Comparison of ENCODE assay signal across 24 cellular contexts in genomic region chr12:2364566-2365165, GRCh38.
DNase-seq lines count a peak whose midpoint lies in the region; ATAC-seq and TF ChIP-seq lines count a peak whose summit lies in the region.
"Had no signal": no experiment of that assay in that cellular context is flagged by ENCODE, and none has a peak within 500 bp of the region (broad histone marks: within the 10 kb centered on the region; RNA-seq: fewer than 3 reads in every experiment).

No MANE protein-coding gene starts in this region.

- ATAC-seq in HG03139 (IDR thresholded peaks at IDR 0.05; ENCODE audit: unreplicated experiment) = no peak
- ATAC-seq in GM18498 (IDR thresholded peaks at IDR 0.05; ENCODE audit: unreplicated experiment) = no peak
- ATAC-seq: body of pancreas, gastrocnemius medialis, left cardiac atrium, Panc1, SK-N-SH treated with all-trans-retinoic acid at 6 μM for 48 hours had no signal

- peaks cover 17% of the 10 kb centered on the region for H3K4me1 Mint-ChIP-seq in T-helper 2 cell treated with Interferon-gamma antibody and Interleukin-4, amounts not matched to agents 5 μg/mL and 100 μg/mL, for 36 hours (ENCODE audit: low read depth)
- peaks cover 39% of the 10 kb centered on the region for H3K4me1 Mint-ChIP-seq in dendritic cell treated with granulocyte-macrophage colony-stimulating factor and Interleukin-4, amounts not matched to agents 40 ng/mL and 50 ng/mL, for 4 days (ENCODE audit: low read depth)

- peak overlapping the region; percentile 28 for H3K4me3 Mint-ChIP-seq in T-helper 2 cell treated with Interferon-gamma antibody and Interleukin-4, amounts not matched to agents 5 μg/mL and 100 μg/mL, for 36 hours
- peak overlapping the region; percentile 52 for H3K4me3 Mint-ChIP-seq in dendritic cell treated with granulocyte-macrophage colony-stimulating factor and Interleukin-4, amounts not matched to agents 40 ng/mL and 50 ng/mL, for 4 days
- H3K4me3 Mint-ChIP-seq: activated naive CD4-positive, alpha-beta T cell treated with anti-CD3 and anti-CD28 coated beads, Interleukin-2, amount 50 U/mL, for 24 hours had no signal

- no peak overlapping the region for H3K4ac ChIP-seq in trophoblast cell (ENCODE audit: low read depth, low read length)

- H3K27ac ChIP-seq in trophoblast cell (ENCODE audit: low read depth, low read length) = no peak overlapping the region
- H3K27ac ChIP-seq: 22Rv1, body of pancreas, epithelial cell of prostate, gastrocnemius medialis had no signal

- H3K9ac ChIP-seq in trophoblast cell (ENCODE audit: low read length) = no peak overlapping the region

- intact Hi-C loops in dendritic cell treated with granulocyte-macrophage colony-stimulating factor and Interleukin-4, amounts not matched to agents 40 ng/mL and 50 ng/mL, for 4 days (cut with micrococcal nuclease) = no loop called here

- H3K4me2 ChIP-seq in trophoblast cell (ENCODE audit: low read length) = no peak overlapping the region

- peak overlapping the region; percentile 32 for H4K8ac ChIP-seq in trophoblast cell (ENCODE audit: low read depth, low read length)

- peaks cover 8 to 10% of the 10 kb centered on the region in 2 experiments for H3K4me1 ChIP-seq in trophoblast cell (ENCODE audit: control insufficient read depth in 1 of 2, insufficient read depth in 2 of 2, low read length in 2 of 2)
- H3K4me1 ChIP-seq: body of pancreas, gastrocnemius medialis had no signal

- no CpG with 5 or more reads among the region's 12 CpGs for WGBS in trophoblast cell (ENCODE audit: extremely low coverage, insufficient coverage, insufficient read length)

- peak overlapping the region; percentile 54 for H2BK5ac ChIP-seq in trophoblast cell (ENCODE audit: low read depth, low read length, poor library complexity)

- no peak overlapping the region for H4K12ac ChIP-seq in trophoblast cell (ENCODE audit: low read depth, low read length)

- peak overlapping the region; percentile 30 for H2AK5ac ChIP-seq in trophoblast cell (ENCODE audit: low read length)

- no peak overlapping the region for H3K18ac ChIP-seq in trophoblast cell (ENCODE audit: low read length)

- peak overlapping the region; percentile 59 for H4K91ac ChIP-seq in trophoblast cell (ENCODE audit: low read depth, low read length)

- H3K79me2 ChIP-seq in trophoblast cell (ENCODE audit: control insufficient read depth, insufficient read depth, low read length, poor library complexity) = no peaks in the 10 kb centered on the region

- no peaks in the 10 kb centered on the region for H3K27me3 ChIP-seq in trophoblast cell (ENCODE audit: insufficient read depth, low read length)
- H3K27me3 ChIP-seq: body of pancreas, gastrocnemius medialis had no signal

- H3K23ac ChIP-seq in trophoblast cell (ENCODE audit: low read length) = no peak overlapping the region

- DNase-seq in T-helper 2 cell treated with Interferon-gamma antibody and Interleukin-4, amounts not matched to agents 5 μg/mL and 100 μg/mL, for 36 hours (ENCODE audit: low spot score) = no peak
- DNase-seq in T-helper 2 cell (no peak), NB4 (ENCODE audit: low read depth) (peak; percentile 76), trophoblast cell (peak; percentile 7 to 16), HPDE6-E6E7 (ENCODE audit: extremely low spot score) (no peak)
- DNase-seq: activated CD4-positive, alpha-beta T cell treated with anti-CD3 and anti-CD28 coated beads, Interleukin-2, amount 50 U/mL, for 48 hours; body of pancreas; dermis blood vessel endothelial cell; gastrocnemius medialis; GOT3; left cardiac atrium; NCI-H1417; NCI-H2171; NCI-H69; retina had no signal

- peaks cover 4% of the 10 kb centered on the region for H3K79me1 ChIP-seq in trophoblast cell (ENCODE audit: low read length)

- H3K9me3 ChIP-seq in trophoblast cell (ENCODE audit: insufficient read depth, low read depth, low read length) = peaks cover 2% of the 10 kb centered on the region
- H3K9me3 ChIP-seq: body of pancreas, gastrocnemius medialis, mucosa of descending colon had no signal

- H3K4me3 ChIP-seq in NB4 (ENCODE audit: low read depth, low read length) (no peak overlapping the region), trophoblast cell (ENCODE audit: low read depth, low read length) (no peak overlapping the region)
- H3K4me3 ChIP-seq: body of pancreas, gastrocnemius medialis, mucosa of descending colon had no signal

- no peaks in the 10 kb centered on the region for H3K9me3 Mint-ChIP-seq in T-helper 2 cell treated with Interferon-gamma antibody and Interleukin-4, amounts not matched to agents 5 μg/mL and 100 μg/mL, for 36 hours
- H3K9me3 Mint-ChIP-seq in dendritic cell treated with granulocyte-macrophage colony-stimulating factor and Interleukin-4, amounts not matched to agents 40 ng/mL and 50 ng/mL, for 4 days = no peaks in the 10 kb centered on the region
- H3K9me3 Mint-ChIP-seq: activated naive CD4-positive, alpha-beta T cell treated with anti-CD3 and anti-CD28 coated beads, Interleukin-2, amount 50 U/mL, for 24 hours had no signal

- H3K27ac Mint-ChIP-seq in T-helper 2 cell treated with Interferon-gamma antibody and Interleukin-4, amounts not matched to agents 5 μg/mL and 100 μg/mL, for 36 hours = no peak overlapping the region
- peak overlapping the region; percentile 62 for H3K27ac Mint-ChIP-seq in dendritic cell treated with granulocyte-macrophage colony-stimulating factor and Interleukin-4, amounts not matched to agents 40 ng/mL and 50 ng/mL, for 4 days
- H3K27ac Mint-ChIP-seq: activated naive CD4-positive, alpha-beta T cell treated with anti-CD3 and anti-CD28 coated beads, Interleukin-2, amount 50 U/mL, for 24 hours had no signal

- H2AFZ ChIP-seq in trophoblast cell (ENCODE audit: insufficient read depth, low read length, poor library complexity) = peak overlapping the region; percentile 59

- peak overlapping the region; percentile 32 for H3K14ac ChIP-seq in trophoblast cell (ENCODE audit: low read length)

- no peak for TF ChIP-seq POLR2A in NB4 (IDR thresholded peaks at IDR 0.05; ENCODE audit: extremely low read depth, insufficient read length)

- peak overlapping the region; percentile 26 for H2BK120ac ChIP-seq in trophoblast cell (ENCODE audit: insufficient read depth, low read length, poor library complexity)

- peak overlapping the region; percentile 27 for H2BK12ac ChIP-seq in trophoblast cell (ENCODE audit: low read length)

- no peaks in the 10 kb centered on the region for H3K36me3 Mint-ChIP-seq in T-helper 2 cell treated with Interferon-gamma antibody and Interleukin-4, amounts not matched to agents 5 μg/mL and 100 μg/mL, for 36 hours (ENCODE audit: low read depth)
- no peaks in the 10 kb centered on the region for H3K36me3 Mint-ChIP-seq in dendritic cell treated with granulocyte-macrophage colony-stimulating factor and Interleukin-4, amounts not matched to agents 40 ng/mL and 50 ng/mL, for 4 days (ENCODE audit: low read depth)
- H3K36me3 Mint-ChIP-seq: activated naive CD4-positive, alpha-beta T cell treated with anti-CD3 and anti-CD28 coated beads, Interleukin-2, amount 50 U/mL, for 24 hours had no signal

- TF ChIP-seq CTCF in NB4 (IDR thresholded peaks at IDR 0.05; ENCODE audit: low read depth, low read length) = peak; percentile 14

- H3K27me3 Mint-ChIP-seq in T-helper 2 cell treated with Interferon-gamma antibody and Interleukin-4, amounts not matched to agents 5 μg/mL and 100 μg/mL, for 36 hours (ENCODE audit: low read depth) = peaks cover 29% of the 10 kb centered on the region
- no peaks in the 10 kb centered on the region for H3K27me3 Mint-ChIP-seq in dendritic cell treated with granulocyte-macrophage colony-stimulating factor and Interleukin-4, amounts not matched to agents 40 ng/mL and 50 ng/mL, for 4 days

- H3K36me3 ChIP-seq in trophoblast cell (ENCODE audit: control insufficient read depth in 1 of 2, insufficient read depth in 2 of 2, low read length in 2 of 2) = no peaks in the 10 kb centered on the region
- H3K36me3 ChIP-seq: gastrocnemius medialis had no signal

Comparison
In these comparisons a context has a peak if more than half of its experiments do, and no peak if none do; other contexts are left out.
1. DNase-seq: peak in NB4 (single experiment) and trophoblast cell (2 of 2); none in T-helper 2 cell treated with Interferon-gamma antibody and Interleukin-4, amounts not matched to agents 5 μg/mL and 100 μg/mL, for 36 hours (single experiment), T-helper 2 cell (0 of 5) and HPDE6-E6E7 (single experiment).